In the genomic region with DNA sequence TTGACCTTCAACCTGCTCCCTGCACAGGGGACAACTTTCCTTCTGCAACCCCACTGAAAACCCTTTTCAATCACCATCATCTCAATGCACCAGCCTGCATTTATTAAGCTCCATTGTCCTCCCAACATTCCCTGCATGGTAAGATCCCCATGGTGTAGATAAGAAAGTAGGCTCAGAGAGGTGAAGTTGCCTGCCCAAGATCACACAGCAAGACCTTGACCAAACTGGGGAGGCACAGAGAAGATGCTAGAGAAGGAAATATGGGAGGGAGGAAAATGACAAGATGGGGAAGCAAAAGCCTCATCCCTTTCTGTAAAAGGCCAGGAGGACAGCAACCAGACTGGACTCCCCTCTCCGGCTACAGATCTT, we compare ENCODE assay signal across 2 cellular contexts.
A peak's percentile ranks its signal among the peaks of the same experiment; 100 is the strongest.
TF ChIP-seq lines count a peak whose summit lies in the region.

No MANE protein-coding gene starts in this region.

TF ChIP-seq in HepG2, 621 proteins besides CTCF, POLR2A, EP300 and RAD21:
- TF ChIP-seq ZNF343 (CRISPR knock-in tag; IDR thresholded peaks at IDR 0.05), result no peak
- TF ChIP-seq RXRA (CRISPR knock-in tag; IDR thresholded peaks at IDR 0.05), result no peak
- TF ChIP-seq ZNF768 (CRISPR knock-in tag; IDR thresholded peaks at IDR 0.05), result peak; percentile 60; the same call in 1 of the 2 replicates

TF ChIP-seq in H1, 55 proteins besides CTCF, POLR2A, EP300 and RAD21:
- TF ChIP-seq TAF1 (IDR thresholded peaks at IDR 0.05; ENCODE audit: low read depth, low read length) (no peak), RBBP5 (IDR thresholded peaks at IDR 0.05; ENCODE audit: borderline replicate concordance, low read depth, low read length) (no peak), MAFK (IDR thresholded peaks at IDR 0.05; ENCODE audit: low read depth, low read length) (no peak), SAP30 (IDR thresholded peaks at IDR 0.05; ENCODE audit: insufficient read depth, insufficient replicate concordance, low read length) (no peak), RXRA (IDR thresholded peaks at IDR 0.05; ENCODE audit: insufficient read depth, low read depth, low read length) (no peak), ASH2L (IDR thresholded peaks at IDR 0.05; ENCODE audit: low read length) (no peak), TEAD4 (IDR thresholded peaks at IDR 0.05; ENCODE audit: low read depth, low read length) (no peak), RNF2 (IDR thresholded peaks at IDR 0.05; ENCODE audit: borderline replicate concordance, low read depth, low read length, missing control alignments, poor library complexity, severe bottlenecking) (no peak), SP4 (IDR thresholded peaks at IDR 0.05; ENCODE audit: low read length) (no peak), EZH2 (IDR thresholded peaks at IDR 0.05; ENCODE audit: low read depth, low read length, severe bottlenecking) (no peak)
